20 cellular contexts compared by ENCODE assay signal in the genomic region with DNA sequence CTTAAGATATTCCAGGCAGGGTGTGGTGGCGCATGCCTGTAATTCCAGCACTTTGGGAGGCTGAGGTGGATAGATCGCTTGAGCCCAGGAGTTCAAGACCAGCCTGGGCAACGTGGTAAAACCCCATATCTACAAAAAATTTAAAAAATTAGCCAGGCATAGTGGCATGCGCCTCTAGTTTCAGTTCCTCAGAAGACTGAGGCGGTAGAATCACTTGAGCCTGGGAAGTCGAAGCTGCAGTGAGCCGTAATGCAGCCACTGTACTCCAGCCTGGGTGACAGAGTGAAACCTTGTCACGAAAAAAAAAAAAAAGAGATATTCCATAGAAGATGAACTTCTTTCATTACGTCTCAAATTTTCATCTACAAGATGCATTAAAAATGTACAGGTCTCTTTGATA. TPM values are rescaled to one million over a fixed set of nuclear protein-coding genes. Genes with fewer than 3 reads are reported as not detected.
DNase-seq lines count a peak whose midpoint lies in the region; ATAC-seq and TF ChIP-seq lines count a peak whose summit lies in the region.
"Had no signal": no experiment of that assay in that cellular context is flagged by ENCODE, and none has a peak within 500 bp of the region (broad histone marks: within the 10 kb centered on the region; RNA-seq: fewer than 3 reads in every experiment).

No MANE protein-coding gene starts in this region.

- H3K23me2 ChIP-seq in H9 (ENCODE audit: insufficient read length, low read depth, low read length, poor library complexity, severe bottlenecking), result no peaks in the 10 kb centered on the region

- peaks cover 5% of the 10 kb centered on the region for H3K27me3 Mint-ChIP-seq in H9 (ENCODE audit: low read depth)

- H4K91ac ChIP-seq in H9 (ENCODE audit: insufficient read length, low read depth, low read length), result no peak overlapping the region

- no peak overlapping the region for H3T11ph ChIP-seq in H9 (ENCODE audit: low read length)

- H3K79me1 ChIP-seq in H9 (ENCODE audit: insufficient read depth, low read depth, low read length, poor library complexity, severe bottlenecking), result no peaks in the 10 kb centered on the region

- no peak overlapping the region for H2AFZ ChIP-seq in H9 (ENCODE audit: low read length)

- no peak overlapping the region for H4K8ac ChIP-seq in H9 (replicated peaks; ENCODE audit: insufficient read length, low read depth, low read length)

- no peak overlapping the region for H3K27ac Mint-ChIP-seq in H9
- H3K27ac Mint-ChIP-seq: activated CD8-positive, alpha-beta memory T cell treated with anti-CD3 and anti-CD28 coated beads, Interleukin-2, amount 10 ng/mL, durations not matched to agents 7 days and 5 days; activated T-helper 2 cell treated with anti-CD3 and anti-CD28 coated beads, Interferon-gamma antibody, Interleukin-2, Interleukin-4, amounts not matched to agents 10 μg/mL and 5 μg/mL and 100 μg/mL, durations not matched to agents 14 hours and 24 hours and 36 hours; IgD-negative memory B cell; stimulated activated naive CD8-positive, alpha-beta T cell treated with anti-CD3 and anti-CD28 coated beads, Interleukin-15, amount 100 ng/mL, for 72 hours had no signal

- no peaks in the 10 kb centered on the region for H3K9me3 ChIP-seq in H9 (ENCODE audit: control insufficient read depth, low read depth, low read length)
- H3K9me3 ChIP-seq: psoas muscle had no signal

- no peak overlapping the region for H2BK120ac ChIP-seq in H9 (ENCODE audit: low read depth, low read length, poor library complexity, severe bottlenecking)

- no peak overlapping the region for H4K5ac ChIP-seq in H9 (ENCODE audit: insufficient read length, low read depth, low read length)

- no peaks in the 10 kb centered on the region for H3K79me2 ChIP-seq in H9 (ENCODE audit: insufficient read depth, low read length)

- H3K4me1 ChIP-seq in H9 (ENCODE audit: insufficient read depth, low read length), result no peaks in the 10 kb centered on the region
- H3K4me1 ChIP-seq: breast epithelium, heart left ventricle, psoas muscle had no signal

- WGBS in H9 (ENCODE audit: extremely low coverage, insufficient read length, low lambda C conversion rate), result no CpG with 5 or more reads among the region's 9 CpGs

- no peak overlapping the region for H2BK12ac ChIP-seq in H9 (ENCODE audit: insufficient read length, low read depth, low read length)

- H3K27ac ChIP-seq in coronary artery (no peak overlapping the region), H9 (ENCODE audit: insufficient read length, low read depth, low read length) (no peak overlapping the region)
- H3K27ac ChIP-seq: breast epithelium, heart left ventricle, psoas muscle had no signal

- no peaks in the 10 kb centered on the region for H3K4me1 Mint-ChIP-seq in H9
- H3K4me1 Mint-ChIP-seq: activated CD8-positive, alpha-beta memory T cell treated with anti-CD3 and anti-CD28 coated beads, Interleukin-2, amount 10 ng/mL, durations not matched to agents 7 days and 5 days; IgD-negative memory B cell; stimulated activated naive CD8-positive, alpha-beta T cell treated with anti-CD3 and anti-CD28 coated beads, Interleukin-15, amount 100 ng/mL, for 72 hours had no signal

- no peak overlapping the region for H3K4me3 ChIP-seq in coronary artery
- H3K4me3 ChIP-seq: breast epithelium, heart left ventricle, psoas muscle had no signal

- H3K4me3 Mint-ChIP-seq in H9, result no peak overlapping the region
- H3K4me3 Mint-ChIP-seq: activated CD8-positive, alpha-beta memory T cell treated with anti-CD3 and anti-CD28 coated beads, Interleukin-2, amount 10 ng/mL, durations not matched to agents 7 days and 5 days; stimulated activated naive CD8-positive, alpha-beta T cell treated with anti-CD3 and anti-CD28 coated beads, Interleukin-15, amount 100 ng/mL, for 72 hours had no signal

- peak; percentile 92 for ATAC-seq in GM18907 (IDR thresholded peaks at IDR 0.05; ENCODE audit: unreplicated experiment)
- ATAC-seq in HG02798 (IDR thresholded peaks at IDR 0.05; ENCODE audit: poor library complexity, unreplicated experiment), result peak; percentile 50
- ATAC-seq in HG03558 (IDR thresholded peaks at IDR 0.05; ENCODE audit: extremely low read depth, unreplicated experiment), result peak; percentile 56
- no peak for ATAC-seq in omental fat pad (ENCODE audit: low FRiP score)
- ATAC-seq: activated CD8-positive, alpha-beta memory T cell treated with anti-CD3 and anti-CD28 coated beads, Interleukin-2, amount 10 ng/mL, durations not matched to agents 7 days and 5 days; heart left ventricle; left ventricle myocardium superior; psoas muscle; stimulated activated naive CD8-positive, alpha-beta T cell treated with anti-CD3 and anti-CD28 coated beads, Interleukin-15, amount 100 ng/mL, for 72 hours had no signal

- no peak overlapping the region for H3K23ac ChIP-seq in H9 (ENCODE audit: insufficient read length, low read depth, low read length)

- H4K20me1 ChIP-seq in H9 (ENCODE audit: control insufficient read depth, insufficient read depth, insufficient read length), result no peaks in the 10 kb centered on the region

- no peak overlapping the region for H3K14ac ChIP-seq in H9 (ENCODE audit: insufficient read depth, low read length)

- H3K56ac ChIP-seq in H9 (ENCODE audit: insufficient read length, low read depth, low read length), result no peak overlapping the region

- no peaks in the 10 kb centered on the region; a peak in 2 of 5 replicates for H3K9me3 Mint-ChIP-seq in H9
- H3K9me3 Mint-ChIP-seq: activated T-helper 2 cell treated with anti-CD3 and anti-CD28 coated beads, Interferon-gamma antibody, Interleukin-2, Interleukin-4, amounts not matched to agents 10 μg/mL and 5 μg/mL and 100 μg/mL, durations not matched to agents 14 hours and 24 hours and 36 hours had no signal

- H3K18ac ChIP-seq in H9 (ENCODE audit: insufficient read length, low read depth, low read length), result no peak overlapping the region

- no peak for TF ChIP-seq CTCF in coronary artery (IDR thresholded peaks at IDR 0.05)
- TF ChIP-seq CTCF in H9 (conservative IDR thresholded peaks at IDR 0.05), result no peak
- no peak for TF ChIP-seq CTCF in omental fat pad (IDR thresholded peaks at IDR 0.05)

- no peak overlapping the region for H2BK15ac ChIP-seq in H9 (ENCODE audit: low read depth, low read length)

- H3K4me2 ChIP-seq in H9 (ENCODE audit: insufficient read depth, insufficient read length, low read length), result no peak overlapping the region

- H3K4ac ChIP-seq in H9 (ENCODE audit: low read depth, low read length), result no peak overlapping the region

- no peak overlapping the region for H2BK20ac ChIP-seq in H9 (ENCODE audit: low read depth, low read length, poor library complexity, severe bottlenecking)

- no peak for DNase-seq in activated naive CD4-positive, alpha-beta T cell treated with anti-CD3 and anti-CD28 coated beads, Interleukin-2, amount 50 U/mL, for 16 hours
- no peak for DNase-seq in coronary artery (ENCODE audit: low spot score)
- DNase-seq in H9, result no peak
- DNase-seq in omental fat pad (ENCODE audit: low spot score), result no peak
- DNase-seq: activated CD4-positive, alpha-beta T cell treated with anti-CD3 and anti-CD28 coated beads for 1 hour; activated CD8-positive, alpha-beta memory T cell treated with anti-CD3 and anti-CD28 coated beads, Interleukin-2, amount 10 ng/mL, durations not matched to agents 7 days and 5 days; DMS79 treated with DMSO at 0.1 percent for 48 hours; GOT3; heart left ventricle; left ventricle myocardium superior; NCI-H2081; psoas muscle; stimulated activated naive CD8-positive, alpha-beta T cell treated with anti-CD3 and anti-CD28 coated beads, Interleukin-15, amount 100 ng/mL, for 72 hours had no signal

- no peaks in the 10 kb centered on the region for H3K27me3 ChIP-seq in H9 (ENCODE audit: insufficient read depth, low read length)
- H3K27me3 ChIP-seq: breast epithelium, heart left ventricle had no signal

- H2AK5ac ChIP-seq in H9 (ENCODE audit: insufficient read length, low read length), result no peak overlapping the region

- H2BK5ac ChIP-seq in H9 (ENCODE audit: insufficient read length, low read length), result no peak overlapping the region

- H3K9ac ChIP-seq in H9 (ENCODE audit: extremely low read depth, insufficient read length, low read length), result no peak overlapping the region

- no peaks in the 10 kb centered on the region; a peak in 1 of 7 replicates for H3K36me3 Mint-ChIP-seq in H9 (ENCODE audit: insufficient read depth in 1 of 3, low read depth in 3 of 3)
- H3K36me3 Mint-ChIP-seq: activated CD8-positive, alpha-beta memory T cell treated with anti-CD3 and anti-CD28 coated beads, Interleukin-2, amount 10 ng/mL, durations not matched to agents 7 days and 5 days had no signal

RNA-seq across cellular contexts. Expression of a gene that starts 46.7 kb away (rescaled TPM):
- 0.20 and 0.24 TPM in 2 replicates for total RNA-seq in H9 (2021)
- 1 to 10 TPM; 1.6 to 7.9 (median 4.3) TPM for total RNA-seq in omental fat pad
- total RNA-seq: NCI-H460 had no signal
